21 cellular contexts compared by ENCODE assay signal in genomic region chr14:70943838-70944237, GRCh38. TPM values are rescaled to one million over a fixed set of nuclear protein-coding genes. Genes with fewer than 3 reads are reported as not detected.
DNase-seq lines count a peak whose midpoint lies in the region; ATAC-seq and TF ChIP-seq lines count a peak whose summit lies in the region.
"Had no signal": no experiment of that assay in that cellular context is flagged by ENCODE, and none has a peak within 500 bp of the region (broad histone marks: within the 10 kb centered on the region; RNA-seq: fewer than 3 reads in every experiment).

No MANE protein-coding gene starts in this region.

- peaks cover 5 to 84% (median 60%) of the 10 kb centered on the region in 8 donors for H3K9me3 Mint-ChIP-seq in CD4-positive, alpha-beta memory T cell
- peaks cover 53% of the 10 kb centered on the region for H3K9me3 Mint-ChIP-seq in activated CD4-positive, alpha-beta memory T cell treated with anti-CD3 and anti-CD28 coated beads, Interleukin-2, amount 10 ng/mL, durations not matched to agents 7 days and 5 days
- peaks cover 12 to 36% (median 24%) of the 10 kb centered on the region in 6 donors for H3K9me3 Mint-ChIP-seq in immature natural killer cell

- intact Hi-C loops in CD4-positive, alpha-beta memory T cell (cut with micrococcal nuclease): no loop called here

- TF ChIP-seq CTCF in GM06990 (IDR thresholded peaks at IDR 0.05; ENCODE audit: insufficient read depth, low read length, poor library complexity, severe bottlenecking): no peak

- no peaks in the 10 kb centered on the region for H3K27me3 Mint-ChIP-seq in CD4-positive, alpha-beta memory T cell
- H3K27me3 Mint-ChIP-seq in activated CD4-positive, alpha-beta memory T cell treated with anti-CD3 and anti-CD28 coated beads, Interleukin-2, amount 10 ng/mL, durations not matched to agents 7 days and 5 days: no peaks in the 10 kb centered on the region
- peaks cover 0 to 11% (median 0%) of the 10 kb centered on the region in 3 donors for H3K27me3 Mint-ChIP-seq in immature natural killer cell (ENCODE audit: low read depth in 3 of 3)
- H3K27me3 Mint-ChIP-seq: activated T-cell treated with anti-CD3 and anti-CD28 coated beads, Interleukin-2, amount 50 U/mL, for 24 hours had no signal

- no peak for DNase-seq in CD4-positive, alpha-beta memory T cell
- peak; percentile 11 for DNase-seq in GM06990 (ENCODE audit: extremely low read depth, insufficient read length)
- no peak for DNase-seq in activated CD4-positive, alpha-beta memory T cell treated with anti-CD3 and anti-CD28 coated beads, Interleukin-2, amount 10 ng/mL, durations not matched to agents 7 days and 5 days
- no peak for DNase-seq in immature natural killer cell
- DNase-seq in cerebellum (ENCODE audit: low spot score): no peak
- DNase-seq in GM03348 (ENCODE audit: low spot score): no peak
- DNase-seq: activated CD4-positive, CD25-positive, alpha-beta regulatory T cell treated with anti-CD3 and anti-CD28 coated beads, Interleukin-2, amount 50 U/mL, for 72 hours; activated naive CD4-positive, alpha-beta T cell treated with Interleukin-2 at 50 U/mL for 16 hours; activated T-cell treated with anti-CD3 and anti-CD28 coated beads, Interleukin-2, amount 50 U/mL, for 24 hours; effector CD8-positive, alpha-beta T cell; KBM-7; NCI-H2081; NCI-H226; NCI-H748 treated with DMSO at 0.1 percent for 48 hours; stimulated activated CD4-positive, alpha-beta T cell treated with anti-CD3 and anti-CD28 coated beads, Interleukin-4, amount 100 ng/mL, for 1 hour; upper lobe of left lung had no signal

- H3K36me3 ChIP-seq in CD4-positive, alpha-beta memory T cell (ENCODE audit: insufficient read depth, low read length): peaks cover 10% of the 10 kb centered on the region
- peaks cover 4% of the 10 kb centered on the region for H3K36me3 ChIP-seq in GM06990 (ENCODE audit: control insufficient read depth, insufficient read depth, low read length)
- H3K36me3 ChIP-seq: breast epithelium had no signal

- peaks cover 37% of the 10 kb centered on the region for H3K4me1 ChIP-seq in CD4-positive, alpha-beta memory T cell (ENCODE audit: insufficient read depth, low read length)
- H3K4me1 ChIP-seq: breast epithelium, SJCRH30 had no signal

- H3K9me3 ChIP-seq in CD4-positive, alpha-beta memory T cell (ENCODE audit: control insufficient read depth in 1 of 2, low read length in 2 of 2): peaks cover 3 to 13% of the 10 kb centered on the region in 2 donors

- H3K27ac Mint-ChIP-seq in CD4-positive, alpha-beta memory T cell: peak overlapping the region in 4 of 7 donors; percentile 8 to 89 (median 61)
- H3K27ac Mint-ChIP-seq in activated CD4-positive, alpha-beta memory T cell treated with anti-CD3 and anti-CD28 coated beads, Interleukin-2, amount 10 ng/mL, durations not matched to agents 7 days and 5 days: peak overlapping the region; percentile 10
- peak overlapping the region in 4 of 6 donors; percentile 3 to 83 (median 46) for H3K27ac Mint-ChIP-seq in immature natural killer cell

- no peak overlapping the region for H3K27ac ChIP-seq in CD4-positive, alpha-beta memory T cell (ENCODE audit: low read depth, low read length)
- H3K27ac ChIP-seq: breast epithelium, SJCRH30, upper lobe of left lung had no signal

- ATAC-seq in HG03025 (IDR thresholded peaks at IDR 0.05; ENCODE audit: low FRiP score, unreplicated experiment): no peak
- ATAC-seq: right cardiac atrium had no signal

- H3K4me3 Mint-ChIP-seq in CD4-positive, alpha-beta memory T cell: peak overlapping the region in 1 of 8 donors; percentile 6
- H3K4me3 Mint-ChIP-seq in activated CD4-positive, alpha-beta memory T cell treated with anti-CD3 and anti-CD28 coated beads, Interleukin-2, amount 10 ng/mL, durations not matched to agents 7 days and 5 days: no peak overlapping the region
- no peak overlapping the region for H3K4me3 Mint-ChIP-seq in immature natural killer cell
- H3K4me3 Mint-ChIP-seq: activated T-cell treated with anti-CD3 and anti-CD28 coated beads, Interleukin-2, amount 50 U/mL, for 24 hours; neural crest cell had no signal

- POLR2A ChIA-PET in CD4-positive, alpha-beta memory T cell (lab: Charles Lee; ENCODE audit: partially characterized antibody): interaction anchor here (0.6 to 5.7 kb wide), 5 partner anchors 9 to 66 kb away, joined by 4 to 54 read pairs (median 12); partner anchors contain the start of gene PCNX1
- POLR2A ChIA-PET in activated CD4-positive, alpha-beta memory T cell treated with anti-CD3 and anti-CD28 coated beads, Interleukin-2, amount 10 ng/mL, durations not matched to agents 7 days and 5 days (lab: Charles Lee): interaction anchor here (0.9 kb wide), 1 partner anchor 36 kb away, joined by 3 read pairs; the partner anchor contains the start of gene PCNX1

- H3K36me3 Mint-ChIP-seq in CD4-positive, alpha-beta memory T cell: peaks cover 66 to 75% of the 10 kb centered on the region in 2 donors
- peaks cover 89% of the 10 kb centered on the region for H3K36me3 Mint-ChIP-seq in activated CD4-positive, alpha-beta memory T cell treated with anti-CD3 and anti-CD28 coated beads, Interleukin-2, amount 10 ng/mL, durations not matched to agents 7 days and 5 days (ENCODE audit: low read depth)
- peaks cover 37 to 42% (median 38%) of the 10 kb centered on the region in 3 donors for H3K36me3 Mint-ChIP-seq in immature natural killer cell

- peak overlapping the region in 1 of 2 donors; percentile 10 for H3K4me3 ChIP-seq in CD4-positive, alpha-beta memory T cell (ENCODE audit: low read length in 2 of 2)
- H3K4me3 ChIP-seq in GM06990 (replicated peaks; ENCODE audit: low read depth, low read length): no peak overlapping the region
- H3K4me3 ChIP-seq: breast epithelium, SJCRH30, upper lobe of left lung had no signal

- H3K27me3 ChIP-seq in CD4-positive, alpha-beta memory T cell (ENCODE audit: insufficient read depth, low read length): no peaks in the 10 kb centered on the region
- no peaks in the 10 kb centered on the region for H3K27me3 ChIP-seq in GM06990 (replicated peaks; ENCODE audit: control insufficient read depth, insufficient read depth, low read length)
- H3K27me3 ChIP-seq: breast epithelium, SJCRH30, upper lobe of left lung had no signal

- CTCF ChIA-PET in CD4-positive, alpha-beta memory T cell (lab: Charles Lee; ENCODE audit: partially characterized antibody): interaction anchor here (0.8 to 8.1 kb wide), 2 partner anchors 9 to 37 kb away, joined by 3 to 73 read pairs; partner anchors contain the start of gene PCNX1
- CTCF ChIA-PET in activated CD4-positive, alpha-beta memory T cell treated with anti-CD3 and anti-CD28 coated beads, Interleukin-2, amount 10 ng/mL, durations not matched to agents 7 days and 5 days (lab: Charles Lee): no interaction called here

- peaks cover 51 to 81% (median 66%) of the 10 kb centered on the region in 4 donors for H3K4me1 Mint-ChIP-seq in CD4-positive, alpha-beta memory T cell
- H3K4me1 Mint-ChIP-seq in activated CD4-positive, alpha-beta memory T cell treated with anti-CD3 and anti-CD28 coated beads, Interleukin-2, amount 10 ng/mL, durations not matched to agents 7 days and 5 days: peaks cover 45% of the 10 kb centered on the region
- H3K4me1 Mint-ChIP-seq in immature natural killer cell: peaks cover 66 to 74% of the 10 kb centered on the region in 2 donors
- H3K4me1 Mint-ChIP-seq: neural crest cell had no signal

RNA-seq across cellular contexts. Expression of gene PCNX1, which starts 36.6 kb away (rescaled TPM):
- 100 to 1,000 TPM; 115 to 128 TPM for total RNA-seq in CD4-positive, alpha-beta memory T cell
- polyA plus RNA-seq in CD4-positive, alpha-beta memory T cell: 10 to 100 TPM; 10.7 to 21.8 TPM
- 10 to 100 TPM; 56.9 to 60.4 TPM for total RNA-seq in activated CD4-positive, alpha-beta memory T cell treated with anti-CD3 and anti-CD28 coated beads, Interleukin-2, amount 10 ng/mL, durations not matched to agents 7 days and 5 days
- polyA plus RNA-seq in immature natural killer cell: 10 to 100 TPM in 1 of 3 donors, 1 to 10 TPM in 2; 4.6 to 17.2 (median 4.6) TPM
- total RNA-seq in cerebellum: 130 TPM

Comparison
In these comparisons a context has a peak if more than half of its experiments do, and no peak if none do; other contexts are left out.
1. H3K27ac Mint-ChIP-seq: peak in every context shown above with its lines; median percentile 61 in CD4-positive, alpha-beta memory T cell; 46 in immature natural killer cell; 10 in activated CD4-positive, alpha-beta memory T cell treated with anti-CD3 and anti-CD28 coated beads, Interleukin-2, amount 10 ng/mL, durations not matched to agents 7 days and 5 days.